ENCODE assay signal across 1 cellular context in the genomic region with DNA sequence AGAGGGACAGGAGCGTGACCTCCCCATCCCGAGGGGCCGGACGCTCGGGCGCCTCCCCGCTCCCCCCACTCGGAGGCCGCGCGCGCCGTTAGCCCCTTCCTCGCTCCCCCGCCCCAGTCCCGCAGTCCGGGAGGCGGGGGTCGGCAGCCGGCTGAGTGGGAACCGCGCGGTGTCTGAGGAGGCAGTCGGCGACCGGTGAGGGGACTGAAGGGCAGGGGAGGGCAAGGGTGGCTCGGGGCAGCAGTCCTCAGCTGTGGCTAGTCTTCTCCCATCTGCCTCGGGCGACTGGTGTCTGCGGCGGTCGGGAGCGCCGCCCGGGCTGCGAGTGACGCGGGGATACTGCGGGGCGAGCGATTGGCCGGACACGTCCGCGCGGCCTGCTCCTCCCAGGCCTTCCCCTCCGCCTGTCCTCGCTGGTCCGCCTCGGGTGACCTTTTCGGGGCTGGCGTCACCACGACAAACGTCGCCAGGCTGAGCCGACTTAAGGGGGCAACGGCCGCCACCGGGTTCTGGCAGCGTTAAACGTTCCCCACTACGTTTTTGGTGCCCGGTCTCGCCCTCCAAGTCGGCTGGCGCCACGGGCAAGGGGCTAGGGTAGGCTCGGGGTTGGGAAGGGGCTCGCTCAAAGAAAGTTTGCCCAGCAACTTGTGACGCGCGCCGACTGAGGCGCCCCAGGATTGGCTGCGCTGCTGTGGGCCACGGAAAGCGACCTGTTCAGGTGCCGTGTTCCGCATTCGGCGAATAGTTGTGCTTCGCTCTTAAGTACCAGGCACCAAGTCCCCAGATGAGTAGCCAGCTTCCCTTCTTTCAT.
A peak's percentile ranks its signal among the peaks of the same experiment; 100 is the strongest.
TF ChIP-seq lines count a peak whose summit lies in the region.

No MANE protein-coding gene starts in this region.

TF ChIP-seq in HepG2, 621 proteins besides CTCF, POLR2A, EP300 and RAD21 (continued from another document and continues in another):
- TF ChIP-seq ZNF713 (CRISPR knock-in tag; IDR thresholded peaks at IDR 0.05) (no peak), GATAD1 (CRISPR knock-in tag; IDR thresholded peaks at IDR 0.05) (peak; percentile 24; the same call in 1 of the 2 replicates), ZNF484 (CRISPR knock-in tag; IDR thresholded peaks at IDR 0.05; ENCODE audit: borderline replicate concordance, low read depth) (no peak), RFXANK (CRISPR knock-in tag; IDR thresholded peaks at IDR 0.05) (peak; percentile 100), ZNF678 (CRISPR knock-in tag; IDR thresholded peaks at IDR 0.05) (peak; percentile 69; the same call in 1 of the 2 replicates), RBFOX2 (IDR thresholded peaks at IDR 0.05; ENCODE audit: low read depth, low read length) (peak; percentile 94), NFYC (CRISPR knock-in tag; IDR thresholded peaks at IDR 0.05) (peak; percentile 84), ZNF251 (CRISPR knock-in tag; IDR thresholded peaks at IDR 0.05) (no peak), TBL1XR1 (IDR thresholded peaks at IDR 0.05; ENCODE audit: borderline replicate concordance, low read length, partially characterized antibody) (no peak), HNF4G (IDR thresholded peaks at IDR 0.05; ENCODE audit: borderline replicate concordance, low read depth, low read length) (no peak), HNF4G (CRISPR knock-in tag; IDR thresholded peaks at IDR 0.05; ENCODE audit: borderline replicate concordance, low read depth) (peak; percentile 71; the same call in 1 of the 2 replicates), HES4 (CRISPR knock-in tag; IDR thresholded peaks at IDR 0.05; ENCODE audit: borderline replicate concordance) (peak; percentile 88; the same call in 1 of the 2 replicates), NR2F1 (CRISPR knock-in tag; IDR thresholded peaks at IDR 0.05) (peak in 1 of 2 experiments; percentile 28; a peak in 1 of 4 replicates), ZNF773 (CRISPR knock-in tag; IDR thresholded peaks at IDR 0.05; ENCODE audit: borderline replicate concordance) (0 out of 2 replicates have a peak, but pooled peaks have one; percentile 9), ZMYM4 (CRISPR knock-in tag; IDR thresholded peaks at IDR 0.05) (peak; percentile 55; the same call in 1 of the 2 replicates), SP4 (CRISPR knock-in tag; IDR thresholded peaks at IDR 0.05) (no peak; the same call in 1 of the 2 replicates), GFI1 (CRISPR knock-in tag; IDR thresholded peaks at IDR 0.05; ENCODE audit: borderline replicate concordance) (peak; percentile 80; the same call in 1 of the 2 replicates), CC2D1A (CRISPR knock-in tag; IDR thresholded peaks at IDR 0.05) (no peak; the same call in 1 of the 2 replicates), HDAC1 (CRISPR knock-in tag; IDR thresholded peaks at IDR 0.05) (peak; percentile 70), CBX1 (IDR thresholded peaks at IDR 0.05; ENCODE audit: low read depth) (no peak), ZNF770 (CRISPR knock-in tag; IDR thresholded peaks at IDR 0.05) (peak; percentile 63; the same call in 1 of the 2 replicates), NFKBIZ (CRISPR knock-in tag; IDR thresholded peaks at IDR 0.05) (no peak), CHCHD3 (CRISPR knock-in tag; IDR thresholded peaks at IDR 0.05) (no peak), MTA1 (CRISPR knock-in tag; IDR thresholded peaks at IDR 0.05; ENCODE audit: borderline replicate concordance) (no peak), SATB2 (CRISPR knock-in tag; IDR thresholded peaks at IDR 0.05) (no peak), POLR2AphosphoS5 (IDR thresholded peaks at IDR 0.05; ENCODE audit: low read depth, low read length) (no peak; the same call in none of the 2 replicates), YEATS2 (CRISPR knock-in tag; IDR thresholded peaks at IDR 0.05; ENCODE audit: borderline replicate concordance) (0 out of 2 replicates have a peak, but pooled peaks have one; percentile 67), BORCS8-MEF2B (CRISPR knock-in tag; IDR thresholded peaks at IDR 0.05) (peak; percentile 25; the same call in 1 of the 2 replicates), NR2F2 (IDR thresholded peaks at IDR 0.05; ENCODE audit: borderline replicate concordance, low read depth) (peak; percentile 14; the same call in 1 of the 2 replicates), ZNF160 (CRISPR knock-in tag; IDR thresholded peaks at IDR 0.05) (no peak), ZNF180 (CRISPR knock-in tag; IDR thresholded peaks at IDR 0.05; ENCODE audit: borderline replicate concordance, low read depth) (no peak), ZSCAN21 (CRISPR knock-in tag; IDR thresholded peaks at IDR 0.05; ENCODE audit: borderline replicate concordance) (peak; percentile 78), ZNF530 (CRISPR knock-in tag; IDR thresholded peaks at IDR 0.05; ENCODE audit: low read depth) (peak; percentile 60; the same call in 1 of the 2 replicates), HMGA1 (CRISPR knock-in tag; conservative IDR thresholded peaks at IDR 0.05) (no peak), RXRA (CRISPR knock-in tag; IDR thresholded peaks at IDR 0.05) (peak; percentile 91; the same call in 1 of the 2 replicates), ZNF660 (CRISPR knock-in tag; IDR thresholded peaks at IDR 0.05; ENCODE audit: borderline replicate concordance, low read depth) (no peak), BRF2 (CRISPR knock-in tag; IDR thresholded peaks at IDR 0.05) (peak; percentile 43; the same call in 1 of the 2 replicates), ZNF709 (CRISPR knock-in tag; IDR thresholded peaks at IDR 0.05) (peak; percentile 47; the same call in 1 of the 2 replicates), ETS1 (CRISPR knock-in tag; IDR thresholded peaks at IDR 0.05) (no peak), ZKSCAN8 (CRISPR knock-in tag; IDR thresholded peaks at IDR 0.05; ENCODE audit: borderline replicate concordance) (no peak), KLF15 (CRISPR knock-in tag; IDR thresholded peaks at IDR 0.05; ENCODE audit: borderline replicate concordance) (0 out of 2 replicates have a peak, but pooled peaks have one; percentile 9)
- TF ChIP-seq, protein P1, sequence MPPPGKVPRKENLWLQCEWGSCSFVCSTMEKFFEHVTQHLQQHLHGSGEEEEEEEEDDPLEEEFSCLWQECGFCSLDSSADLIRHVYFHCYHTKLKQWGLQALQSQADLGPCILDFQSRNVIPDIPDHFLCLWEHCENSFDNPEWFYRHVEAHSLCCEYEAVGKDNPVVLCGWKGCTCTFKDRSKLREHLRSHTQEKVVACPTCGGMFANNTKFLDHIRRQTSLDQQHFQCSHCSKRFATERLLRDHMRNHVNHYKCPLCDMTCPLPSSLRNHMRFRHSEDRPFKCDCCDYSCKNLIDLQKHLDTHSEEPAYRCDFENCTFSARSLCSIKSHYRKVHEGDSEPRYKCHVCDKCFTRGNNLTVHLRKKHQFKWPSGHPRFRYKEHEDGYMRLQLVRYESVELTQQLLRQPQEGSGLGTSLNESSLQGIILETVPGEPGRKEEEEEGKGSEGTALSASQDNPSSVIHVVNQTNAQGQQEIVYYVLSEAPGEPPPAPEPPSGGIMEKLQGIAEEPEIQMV (CRISPR knock-in tag; IDR thresholded peaks at IDR 0.05; ENCODE audit: low read depth), result no peak; the same call in none of the 2 replicates
- TF ChIP-seq, protein P2, sequence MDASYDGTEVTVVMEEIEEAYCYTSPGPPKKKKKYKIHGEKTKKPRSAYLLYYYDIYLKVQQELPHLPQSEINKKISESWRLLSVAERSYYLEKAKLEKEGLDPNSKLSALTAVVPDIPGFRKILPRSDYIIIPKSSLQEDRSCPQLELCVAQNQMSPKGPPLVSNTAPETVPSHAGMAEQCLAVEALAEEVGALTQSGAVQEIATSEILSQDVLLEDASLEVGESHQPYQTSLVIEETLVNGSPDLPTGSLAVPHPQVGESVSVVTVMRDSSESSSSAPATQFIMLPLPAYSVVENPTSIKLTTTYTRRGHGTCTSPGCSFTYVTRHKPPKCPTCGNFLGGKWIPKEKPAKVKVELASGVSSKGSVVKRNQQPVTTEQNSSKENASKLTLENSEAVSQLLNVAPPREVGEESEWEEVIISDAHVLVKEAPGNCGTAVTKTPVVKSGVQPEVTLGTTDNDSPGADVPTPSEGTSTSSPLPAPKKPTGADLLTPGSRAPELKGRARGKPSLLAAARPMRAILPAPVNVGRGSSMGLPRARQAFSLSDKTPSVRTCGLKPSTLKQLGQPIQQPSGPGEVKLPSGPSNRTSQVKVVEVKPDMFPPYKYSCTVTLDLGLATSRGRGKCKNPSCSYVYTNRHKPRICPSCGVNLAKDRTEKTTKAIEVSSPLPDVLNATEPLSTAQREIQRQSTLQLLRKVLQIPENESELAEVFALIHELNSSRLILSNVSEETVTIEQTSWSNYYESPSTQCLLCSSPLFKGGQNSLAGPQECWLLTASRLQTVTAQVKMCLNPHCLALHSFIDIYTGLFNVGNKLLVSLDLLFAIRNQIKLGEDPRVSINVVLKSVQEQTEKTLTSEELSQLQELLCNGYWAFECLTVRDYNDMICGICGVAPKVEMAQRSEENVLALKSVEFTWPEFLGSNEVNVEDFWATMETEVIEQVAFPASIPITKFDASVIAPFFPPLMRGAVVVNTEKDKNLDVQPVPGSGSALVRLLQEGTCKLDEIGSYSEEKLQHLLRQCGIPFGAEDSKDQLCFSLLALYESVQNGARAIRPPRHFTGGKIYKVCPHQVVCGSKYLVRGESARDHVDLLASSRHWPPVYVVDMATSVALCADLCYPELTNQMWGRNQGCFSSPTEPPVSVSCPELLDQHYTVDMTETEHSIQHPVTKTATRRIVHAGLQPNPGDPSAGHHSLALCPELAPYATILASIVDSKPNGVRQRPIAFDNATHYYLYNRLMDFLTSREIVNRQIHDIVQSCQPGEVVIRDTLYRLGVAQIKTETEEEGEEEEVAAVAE (CRISPR knock-in tag; IDR thresholded peaks at IDR 0.05; ENCODE audit: borderline replicate concordance), result 0 out of 2 replicates have a peak, but pooled peaks have one; percentile 47
- TF ChIP-seq, protein P3, sequence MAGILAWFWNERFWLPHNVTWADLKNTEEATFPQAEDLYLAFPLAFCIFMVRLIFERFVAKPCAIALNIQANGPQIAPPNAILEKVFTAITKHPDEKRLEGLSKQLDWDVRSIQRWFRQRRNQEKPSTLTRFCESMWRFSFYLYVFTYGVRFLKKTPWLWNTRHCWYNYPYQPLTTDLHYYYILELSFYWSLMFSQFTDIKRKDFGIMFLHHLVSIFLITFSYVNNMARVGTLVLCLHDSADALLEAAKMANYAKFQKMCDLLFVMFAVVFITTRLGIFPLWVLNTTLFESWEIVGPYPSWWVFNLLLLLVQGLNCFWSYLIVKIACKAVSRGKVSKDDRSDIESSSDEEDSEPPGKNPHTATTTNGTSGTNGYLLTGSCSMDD (CRISPR knock-in tag; IDR thresholded peaks at IDR 0.05), result no peak
- TF ChIP-seq, protein P4, sequence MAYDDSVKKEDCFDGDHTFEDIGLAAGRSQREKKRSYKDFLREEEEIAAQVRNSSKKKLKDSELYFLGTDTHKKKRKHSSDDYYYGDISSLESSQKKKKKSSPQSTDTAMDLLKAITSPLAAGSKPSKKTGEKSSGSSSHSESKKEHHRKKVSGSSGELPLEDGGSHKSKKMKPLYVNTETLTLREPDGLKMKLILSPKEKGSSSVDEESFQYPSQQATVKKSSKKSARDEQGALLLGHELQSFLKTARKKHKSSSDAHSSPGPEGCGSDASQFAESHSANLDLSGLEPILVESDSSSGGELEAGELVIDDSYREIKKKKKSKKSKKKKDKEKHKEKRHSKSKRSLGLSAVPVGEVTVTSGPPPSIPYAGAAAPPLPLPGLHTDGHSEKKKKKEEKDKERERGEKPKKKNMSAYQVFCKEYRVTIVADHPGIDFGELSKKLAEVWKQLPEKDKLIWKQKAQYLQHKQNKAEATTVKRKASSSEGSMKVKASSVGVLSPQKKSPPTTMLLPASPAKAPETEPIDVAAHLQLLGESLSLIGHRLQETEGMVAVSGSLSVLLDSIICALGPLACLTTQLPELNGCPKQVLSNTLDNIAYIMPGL (CRISPR knock-in tag; IDR thresholded peaks at IDR 0.05; ENCODE audit: borderline replicate concordance in 1 of 2, low read depth in 1 of 2), result peak in 1 of 2 experiments; percentile 96
- TF ChIP-seq, protein P5, sequence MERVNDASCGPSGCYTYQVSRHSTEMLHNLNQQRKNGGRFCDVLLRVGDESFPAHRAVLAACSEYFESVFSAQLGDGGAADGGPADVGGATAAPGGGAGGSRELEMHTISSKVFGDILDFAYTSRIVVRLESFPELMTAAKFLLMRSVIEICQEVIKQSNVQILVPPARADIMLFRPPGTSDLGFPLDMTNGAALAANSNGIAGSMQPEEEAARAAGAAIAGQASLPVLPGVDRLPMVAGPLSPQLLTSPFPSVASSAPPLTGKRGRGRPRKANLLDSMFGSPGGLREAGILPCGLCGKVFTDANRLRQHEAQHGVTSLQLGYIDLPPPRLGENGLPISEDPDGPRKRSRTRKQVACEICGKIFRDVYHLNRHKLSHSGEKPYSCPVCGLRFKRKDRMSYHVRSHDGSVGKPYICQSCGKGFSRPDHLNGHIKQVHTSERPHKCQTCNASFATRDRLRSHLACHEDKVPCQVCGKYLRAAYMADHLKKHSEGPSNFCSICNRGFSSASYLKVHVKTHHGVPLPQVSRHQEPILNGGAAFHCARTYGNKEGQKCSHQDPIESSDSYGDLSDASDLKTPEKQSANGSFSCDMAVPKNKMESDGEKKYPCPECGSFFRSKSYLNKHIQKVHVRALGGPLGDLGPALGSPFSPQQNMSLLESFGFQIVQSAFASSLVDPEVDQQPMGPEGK (CRISPR knock-in tag; IDR thresholded peaks at IDR 0.05), result 0 out of 2 replicates have a peak, but pooled peaks have one; percentile 39
